ENCODE assay signal across 27 cellular contexts in genomic region chr2:201408931-201409330, GRCh38.
"Had no signal": no experiment of that assay in that cellular context is flagged by ENCODE, and none has a peak within 500 bp of the region (broad histone marks: within the 10 kb centered on the region; RNA-seq: fewer than 3 reads in every experiment).

No MANE protein-coding gene starts in this region.

- H3K4me3 Mint-ChIP-seq: immature natural killer cell; memory B cell; naive thymus-derived CD8-positive, alpha-beta T cell; nephron; neural crest cell; stimulated activated naive B cell treated with anti-CD40 and anti-IgM and Interleukin-4, amounts not matched to agents 10 μg/mL and 1 μg/mL and 100 μg/mL, for 72 hours; stimulated activated naive CD8-positive, alpha-beta T cell treated with anti-CD3 and anti-CD28 coated beads, Interleukin-15, Interleukin-2, amounts not matched to agents 100 ng/mL and 50 ng/mL, for 24 hours had no signal

- H3K27ac ChIP-seq: left lung, parathyroid adenoma, skin epidermis, suprapubic skin, upper lobe of right lung had no signal

- H3K9ac ChIP-seq: parathyroid adenoma had no signal

- H3K36me3 ChIP-seq: left lung, suprapubic skin, thoracic aorta, tibial artery, upper lobe of right lung had no signal

- H3K79me2 ChIP-seq: parathyroid adenoma had no signal

- H3K27ac Mint-ChIP-seq: immature natural killer cell; memory B cell; naive thymus-derived CD8-positive, alpha-beta T cell; nephron; stimulated activated naive B cell treated with anti-CD40 and anti-IgM and Interleukin-4, amounts not matched to agents 10 μg/mL and 1 μg/mL and 100 μg/mL, for 72 hours; stimulated activated naive CD8-positive, alpha-beta T cell treated with anti-CD3 and anti-CD28 coated beads, Interleukin-15, Interleukin-2, amounts not matched to agents 100 ng/mL and 50 ng/mL, for 24 hours had no signal

- H3K27me3 ChIP-seq: left lung, suprapubic skin, tibial artery, upper lobe of right lung had no signal

- H2AFZ ChIP-seq: parathyroid adenoma had no signal

- H3K9me3 Mint-ChIP-seq: immature natural killer cell; memory B cell; nephron; stimulated activated naive CD8-positive, alpha-beta T cell treated with anti-CD3 and anti-CD28 coated beads, Interleukin-15, Interleukin-2, amounts not matched to agents 100 ng/mL and 50 ng/mL, for 24 hours had no signal

- H3K9me3 ChIP-seq: left lung, psoas muscle, suprapubic skin, thoracic aorta, tibial artery, upper lobe of right lung had no signal

- FAIRE-seq: kidney, urothelium cell line had no signal

- ATAC-seq: left colon; left lung; naive thymus-derived CD8-positive, alpha-beta T cell; psoas muscle; sciatic nerve; stimulated activated naive B cell treated with anti-CD40 and anti-IgM and Interleukin-4, amounts not matched to agents 10 μg/mL and 1 μg/mL and 100 μg/mL, for 72 hours; upper lobe of right lung had no signal

- H3K4me3 ChIP-seq: left lung, psoas muscle, skin epidermis, suprapubic skin, thoracic aorta, tibial artery, upper lobe of right lung had no signal

- DNase-seq: head of caudate nucleus; hypothalamus; immature natural killer cell; kidney; left colon; left lung; naive thymus-derived CD8-positive, alpha-beta T cell; nucleus accumbens; psoas muscle; stimulated activated CD4-positive, alpha-beta T cell treated with anti-CD3 and anti-CD28 coated beads, Interleukin-12 subunit alpha, Interleukin-12 subunit beta, amount 100 ng/mL, for 4 hours; stimulated activated CD4-positive, alpha-beta T cell treated with anti-CD3 and anti-CD28 coated beads, Interleukin-15, amount 100 ng/mL, for 24 hours; stimulated activated CD4-positive, alpha-beta T cell treated with anti-CD3 and anti-CD28 coated beads, Interleukin-2, amount 100 ng/mL, for 24 hours; stimulated activated CD4-positive, alpha-beta T cell treated with anti-CD3 and anti-CD28 coated beads, Interleukin-4, amount 100 ng/mL, for 1 hour; stimulated activated naive B cell treated with anti-CD40 and anti-IgM and Interleukin-4, amounts not matched to agents 10 μg/mL and 1 μg/mL and 100 μg/mL, for 72 hours; tibial artery; trophoblast cell; upper lobe of right lung had no signal

- H3K27me3 Mint-ChIP-seq: memory B cell; naive thymus-derived CD8-positive, alpha-beta T cell; stimulated activated naive B cell treated with anti-CD40 and anti-IgM and Interleukin-4, amounts not matched to agents 10 μg/mL and 1 μg/mL and 100 μg/mL, for 72 hours; stimulated activated naive CD8-positive, alpha-beta T cell treated with anti-CD3 and anti-CD28 coated beads, Interleukin-15, Interleukin-2, amounts not matched to agents 100 ng/mL and 50 ng/mL, for 24 hours had no signal
